In the genomic region with DNA sequence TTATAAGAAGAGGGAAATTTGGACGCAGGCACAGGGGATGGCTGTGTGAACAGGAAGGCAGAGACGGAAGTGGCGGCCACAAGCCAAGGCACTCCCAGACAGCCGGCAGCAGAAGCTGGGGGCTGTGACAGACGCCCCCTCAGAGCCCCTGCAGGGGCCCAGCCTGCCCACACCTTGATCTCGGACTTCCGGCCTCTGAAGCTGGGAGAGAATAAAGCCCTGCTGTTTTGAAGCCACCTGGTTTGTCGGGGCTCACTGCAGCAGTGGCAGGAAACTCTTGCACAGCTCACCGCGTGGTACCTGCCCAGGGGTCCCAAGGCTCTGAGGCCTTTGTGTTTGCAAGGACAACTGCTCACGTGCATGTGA, we compare ENCODE assay signal across 11 cellular contexts. TPM values are rescaled to one million over a fixed set of nuclear protein-coding genes. Genes with fewer than 3 reads are reported as not detected.
A peak's percentile ranks its signal among the peaks of the same experiment; 100 is the strongest.
DNase-seq lines count a peak whose midpoint lies in the region; ATAC-seq and TF ChIP-seq lines count a peak whose summit lies in the region.
"Had no signal": no experiment of that assay in that cellular context is flagged by ENCODE, and none has a peak within 500 bp of the region (broad histone marks: within the 10 kb centered on the region; RNA-seq: fewer than 3 reads in every experiment).

No MANE protein-coding gene starts in this region.

- ATAC-seq in stimulated activated naive B cell treated with anti-CD40 and anti-IgM and Interleukin-4, amounts not matched to agents 10 μg/mL and 1 μg/mL and 100 μg/mL, for 72 hours (replicated peaks): peak; percentile 54 to 57

- CTCF ChIA-PET in mammary epithelial cell (lab: Charles Lee; ENCODE audit: low non-redundant PET): no interaction called here

- H3K79me2 ChIP-seq in mammary epithelial cell (ENCODE audit: insufficient read depth, low read length) (no peaks in the 10 kb centered on the region), OCI-LY1 (ENCODE audit: insufficient read depth, low read length) (no peaks in the 10 kb centered on the region)

- no TSS peak for BruUV-seq in mammary epithelial cell (replicated peaks; lab: Mats Ljungman, UMichigan)

- peaks cover 13% of the 10 kb centered on the region for H3K4me1 Mint-ChIP-seq in endodermal cell
- peaks cover 18 to 38% of the 10 kb centered on the region in 2 donors for H3K4me1 Mint-ChIP-seq in stimulated activated naive B cell treated with anti-CD40 and anti-IgM and Interleukin-4, amounts not matched to agents 10 μg/mL and 1 μg/mL and 100 μg/mL, for 72 hours

- intact Hi-C loops in mammary epithelial cell (cut with micrococcal nuclease) (no loop called here), breast epithelium (cut with DNase I; ENCODE audit: low total_unique reads) (no loop called here)

- DNase-seq in mammary epithelial cell (no peak), breast epithelium (ENCODE audit: low spot score in 2 of 2) (no peak), endodermal cell (no peak), NCI-H1694 treated with DMSO at 0.1 percent for 48 hours (lab: John Stamatoyannopoulos, UW) (no peak), cerebellar nuclear complex (lab: John Stamatoyannopoulos, UW) (no peak), NCI-H2171 (lab: John Stamatoyannopoulos, UW) (no peak)
- DNase-seq in stimulated activated naive B cell treated with anti-CD40 and anti-IgM and Interleukin-4, amounts not matched to agents 10 μg/mL and 1 μg/mL and 100 μg/mL, for 72 hours: no peak
- DNase-seq: BE2C, PC-9 had no signal

- H3K9ac ChIP-seq in mammary epithelial cell (ENCODE audit: insufficient read depth, low read length) (no peak overlapping the region), OCI-LY1 (ENCODE audit: low read length) (no peak overlapping the region), endodermal cell (ENCODE audit: extremely low read depth, low read length, poor library complexity, severe bottlenecking) (no peak overlapping the region)

- H3K27me3 ChIP-seq in mammary epithelial cell (ENCODE audit: insufficient read depth, low read length): no peaks in the 10 kb centered on the region
- H3K27me3 ChIP-seq in breast epithelium: peaks cover 0 to 4% of the 10 kb centered on the region in 2 donors
- H3K27me3 ChIP-seq in OCI-LY1 (ENCODE audit: insufficient read depth, low read length): peaks cover 5% of the 10 kb centered on the region; the same call in 1 of the 2 replicates
- H3K27me3 ChIP-seq in endodermal cell (ENCODE audit: control insufficient read depth, insufficient read depth, low read length, poor library complexity, severe bottlenecking): no peaks in the 10 kb centered on the region
- H3K27me3 ChIP-seq: BE2C had no signal

- dilution Hi-C loops in mammary epithelial cell (cut with HindIII; ENCODE audit: low sequenced_read_pairs): no loop called here

- H3K4me1 ChIP-seq in mammary epithelial cell (ENCODE audit: insufficient read depth, low read length) (peaks cover 14% of the 10 kb centered on the region), breast epithelium (peaks cover 5 to 13% of the 10 kb centered on the region in 2 donors), OCI-LY1 (ENCODE audit: insufficient read depth, low read length, severe bottlenecking) (peaks cover 7% of the 10 kb centered on the region), endodermal cell (ENCODE audit: control insufficient read depth, insufficient read depth, low read length) (no peaks in the 10 kb centered on the region)

- H4K20me1 ChIP-seq in mammary epithelial cell (ENCODE audit: insufficient read depth, low read length) (no peaks in the 10 kb centered on the region), OCI-LY1 (ENCODE audit: insufficient read depth, low read length) (no peaks in the 10 kb centered on the region)

- no peak overlapping the region for H3K27ac ChIP-seq in mammary epithelial cell (ENCODE audit: insufficient read depth, low read depth, low read length)
- no peak overlapping the region for H3K27ac ChIP-seq in breast epithelium
- no peak overlapping the region for H3K27ac ChIP-seq in OCI-LY1 (ENCODE audit: low read depth, low read length, poor library complexity, severe bottlenecking)
- H3K27ac ChIP-seq in endodermal cell (ENCODE audit: low read depth, low read length): peak overlapping the region; percentile 72
- H3K27ac ChIP-seq: PC-9 had no signal

- H3K27ac Mint-ChIP-seq in endodermal cell: no peak overlapping the region
- H3K27ac Mint-ChIP-seq in stimulated activated naive B cell treated with anti-CD40 and anti-IgM and Interleukin-4, amounts not matched to agents 10 μg/mL and 1 μg/mL and 100 μg/mL, for 72 hours: peak overlapping the region; percentile 62

- H3K4me2 ChIP-seq in mammary epithelial cell (ENCODE audit: insufficient read depth, low read depth, low read length) (no peak overlapping the region), OCI-LY1 (ENCODE audit: low read length) (peak overlapping the region; percentile 16; the same call in 1 of the 2 replicates)
- H3K4me2 ChIP-seq: PC-9 had no signal

- H3K4me3 ChIP-seq in mammary epithelial cell (replicated peaks in 1 of 3; ENCODE audit: insufficient read depth in 1 of 3, low read depth in 2 of 3, low read length in 3 of 3) (no peak overlapping the region), breast epithelium (peak overlapping the region in 1 of 3 donors; percentile 50), OCI-LY1 (ENCODE audit: low read depth, low read length, poor library complexity, severe bottlenecking) (no peak overlapping the region), endodermal cell (ENCODE audit: low read length) (no peak overlapping the region)
- H3K4me3 ChIP-seq: lung, PC-9 had no signal

- H3K9me3 ChIP-seq in mammary epithelial cell (replicated peaks; ENCODE audit: insufficient read depth, low read length): no peaks in the 10 kb centered on the region
- no peaks in the 10 kb centered on the region for H3K9me3 ChIP-seq in breast epithelium
- no peaks in the 10 kb centered on the region for H3K9me3 ChIP-seq in OCI-LY1 (ENCODE audit: low read length)
- H3K9me3 ChIP-seq in endodermal cell (ENCODE audit: control insufficient read depth, low read length): no peaks in the 10 kb centered on the region
- H3K9me3 ChIP-seq: BE2C had no signal

- H3K9me2 ChIP-seq in OCI-LY1 (ENCODE audit: low read depth, low read length): no peaks in the 10 kb centered on the region

- in situ Hi-C loops in mammary epithelial cell (cut with MboI; ENCODE audit: low sequenced_read_pairs in 2 of 2): no loop called here

- H2AFZ ChIP-seq in mammary epithelial cell (ENCODE audit: low read depth, low read length) (peak overlapping the region; percentile 74), OCI-LY1 (ENCODE audit: low read length) (no peak overlapping the region)
- H2AFZ ChIP-seq: PC-9 had no signal

- H3K4me3 Mint-ChIP-seq in endodermal cell: no peak overlapping the region
- peak overlapping the region; percentile 46 to 71 for H3K4me3 Mint-ChIP-seq in stimulated activated naive B cell treated with anti-CD40 and anti-IgM and Interleukin-4, amounts not matched to agents 10 μg/mL and 1 μg/mL and 100 μg/mL, for 72 hours

- TF ChIP-seq POLR2A in breast epithelium (IDR thresholded peaks at IDR 0.05): no peak

- peaks cover 2% of the 10 kb centered on the region for H3K36me3 Mint-ChIP-seq in endodermal cell (ENCODE audit: low read depth)
- no peaks in the 10 kb centered on the region for H3K36me3 Mint-ChIP-seq in stimulated activated naive B cell treated with anti-CD40 and anti-IgM and Interleukin-4, amounts not matched to agents 10 μg/mL and 1 μg/mL and 100 μg/mL, for 72 hours

- no peaks in the 10 kb centered on the region for H3K36me3 ChIP-seq in mammary epithelial cell (ENCODE audit: insufficient read depth, low read length)
- H3K36me3 ChIP-seq in breast epithelium: no peaks in the 10 kb centered on the region
- no peaks in the 10 kb centered on the region for H3K36me3 ChIP-seq in OCI-LY1 (ENCODE audit: insufficient read depth, low read length)
- no peaks in the 10 kb centered on the region for H3K36me3 ChIP-seq in endodermal cell (ENCODE audit: control insufficient read depth, insufficient read depth, low read length)
- H3K36me3 ChIP-seq: BE2C had no signal

- H3F3A ChIP-seq in OCI-LY1 (ENCODE audit: insufficient read depth, low read length): no peaks in the 10 kb centered on the region

- no peaks in the 10 kb centered on the region for H3K27me3 Mint-ChIP-seq in endodermal cell (ENCODE audit: insufficient read depth)
- H3K27me3 Mint-ChIP-seq in stimulated activated naive B cell treated with anti-CD40 and anti-IgM and Interleukin-4, amounts not matched to agents 10 μg/mL and 1 μg/mL and 100 μg/mL, for 72 hours: no peaks in the 10 kb centered on the region

- 61% methylated on average over 11 of the region's 11 CpGs for WGBS in mammary epithelial cell (ENCODE audit: low coverage, missing lambda C conversion rate)
- whole genome bisulfite sequencing in endodermal cell (ENCODE audit: insufficient coverage in 1 of 2, insufficient read length in 1 of 2), 2 experiments: 70 to 77% methylated on average over 10 to 11 of the region's 11 CpGs

- TF ChIP-seq CTCF in mammary epithelial cell (conservative IDR thresholded peaks at IDR 0.05 in 1 of 2, IDR thresholded peaks at IDR 0.05 in 1 of 2; ENCODE audit: extremely low read depth in 1 of 2, insufficient read depth in 1 of 2, low read depth in 1 of 2, low read length in 2 of 2) (no peak), breast epithelium (IDR thresholded peaks at IDR 0.05) (no peak), OCI-LY1 (IDR thresholded peaks at IDR 0.05; ENCODE audit: low read length) (no peak), endodermal cell (conservative IDR thresholded peaks at IDR 0.05) (no peak)

- no peaks in the 10 kb centered on the region for H3K9me3 Mint-ChIP-seq in endodermal cell
- no peaks in the 10 kb centered on the region for H3K9me3 Mint-ChIP-seq in stimulated activated naive B cell treated with anti-CD40 and anti-IgM and Interleukin-4, amounts not matched to agents 10 μg/mL and 1 μg/mL and 100 μg/mL, for 72 hours

RNA-seq across cellular contexts. Expression of a gene that starts 13.7 kb away (rescaled TPM):
- total RNA-seq in mammary epithelial cell (10 to 100 TPM in 1 of 2 donors, under 1 TPM in 1; 0.82 to 29.2 TPM), breast epithelium (10 to 100 TPM; 19.3 to 32.1 (median 24.2) TPM), endodermal cell (100 to 1,000 TPM in 1 of 2 donors, 10 to 100 TPM in 1; 83.0 to 103 TPM)
- polyA plus RNA-seq in mammary epithelial cell: 0.71 TPM
- polyA minus RNA-seq in mammary epithelial cell: not detected
- 28.4 TPM for polyA plus RNA-seq in endodermal cell (2013, experiment 1 of 2)
- 20.2 TPM for polyA plus RNA-seq in endodermal cell (2013, experiment 2 of 2)

RNA-seq across cellular contexts. Expression of a gene that starts 27.2 kb away (rescaled TPM):
- total RNA-seq in mammary epithelial cell: 10 to 100 TPM; 44.2 to 48.6 TPM
- 57.0 TPM for polyA plus RNA-seq in mammary epithelial cell
- polyA minus RNA-seq in mammary epithelial cell: 57.2 TPM
- total RNA-seq in breast epithelium: 10 to 100 TPM; 32.4 to 56.8 (median 34.5) TPM
- 10 to 100 TPM; 50.4 to 56.4 TPM for total RNA-seq in endodermal cell
- 30.8 TPM for polyA plus RNA-seq in endodermal cell (2013, experiment 1 of 2)
- polyA plus RNA-seq in endodermal cell (2013, experiment 2 of 2): 32.3 TPM

RNA-seq across cellular contexts. Expression of a gene that starts 52.3 kb away (rescaled TPM):
- total RNA-seq in mammary epithelial cell (10 to 100 TPM in 1 of 2 donors, 1 to 10 TPM in 1; 8.3 to 26.6 TPM), breast epithelium (10 to 100 TPM; 19.3 to 23.6 (median 20.2) TPM), endodermal cell (10 to 100 TPM; 29.8 to 32.5 TPM)
- 22.0 TPM for polyA plus RNA-seq in mammary epithelial cell
- 23.6 TPM for polyA minus RNA-seq in mammary epithelial cell
- polyA plus RNA-seq in endodermal cell (2013, experiment 1 of 2): 31.6 TPM
- polyA plus RNA-seq in endodermal cell (2013, experiment 2 of 2): 27.3 TPM

RNA-seq across cellular contexts. Expression of a gene that starts 54.7 kb away (rescaled TPM):
- total RNA-seq in mammary epithelial cell (1 to 10 TPM; 2.5 to 6.9 TPM), breast epithelium (1 to 10 TPM in 1 of 3 donors, under 1 TPM in 1, not detected in 1; 0.66 to 1.0 TPM), endodermal cell (1 to 10 TPM; 3.4 to 3.5 TPM)
- 2.5 TPM for polyA plus RNA-seq in mammary epithelial cell
- polyA minus RNA-seq in mammary epithelial cell: 2.6 TPM
- 0.61 TPM for polyA plus RNA-seq in endodermal cell (2013, experiment 1 of 2)
- polyA plus RNA-seq in endodermal cell (2013, experiment 2 of 2): 0.33 TPM
